In the genomic region with DNA sequence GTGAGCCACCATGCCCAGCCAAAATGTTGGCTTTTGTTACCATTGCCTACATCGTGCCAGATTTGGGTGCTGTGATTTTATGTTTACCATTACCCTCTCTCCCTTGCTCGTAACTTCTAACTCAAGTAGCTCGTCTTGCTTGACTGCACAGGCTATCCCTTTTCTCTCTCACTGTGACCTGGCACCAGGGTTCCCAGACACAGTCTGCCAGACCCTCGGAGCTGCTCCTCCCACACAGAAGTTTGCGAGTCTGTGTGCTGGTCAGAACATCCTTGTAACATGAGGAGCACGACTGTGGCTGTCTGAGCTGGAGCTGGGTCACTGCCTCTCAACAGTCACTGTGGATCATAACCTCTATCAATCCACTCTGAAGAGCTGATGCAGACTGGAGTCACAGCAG, we compare ENCODE assay signal across 17 cellular contexts.
DNase-seq lines count a peak whose midpoint lies in the region; FAIRE-seq and TF ChIP-seq lines count a peak whose summit lies in the region.
"Had no signal": no experiment of that assay in that cellular context is flagged by ENCODE, and none has a peak within 500 bp of the region (broad histone marks: within the 10 kb centered on the region; RNA-seq: fewer than 3 reads in every experiment).

No MANE protein-coding gene starts in this region.

- H3K27me3 ChIP-seq in thyroid gland, result no peaks in the 10 kb centered on the region

- FAIRE-seq in RCC 7860 (lab: Jason Lieb, UNC), result no peak
- FAIRE-seq: G401.6, GM12892, GM19239, K562 had no signal

- H3K4me2 ChIP-seq in OCI-LY7 (ENCODE audit: low read length), result no peak overlapping the region

- H3K27ac ChIP-seq in thyroid gland (no peak overlapping the region), OCI-LY7 (ENCODE audit: low read depth, low read length, poor library complexity, severe bottlenecking) (no peak overlapping the region)

- no TSS peak for BruUV-seq in OCI-LY7 (replicated peaks; lab: Mats Ljungman, UMichigan)

- no peaks in the 10 kb centered on the region for H4K20me1 ChIP-seq in OCI-LY7 (ENCODE audit: insufficient read depth, low read length)

- H3K4me1 ChIP-seq in thyroid gland (no peaks in the 10 kb centered on the region), OCI-LY7 (ENCODE audit: insufficient read depth, low read length, poor library complexity, severe bottlenecking) (no peaks in the 10 kb centered on the region)

- H3K4me3 ChIP-seq in thyroid gland (replicated peaks in 1 of 3) (no peak overlapping the region), OCI-LY7 (ENCODE audit: low read depth, low read length, poor library complexity, severe bottlenecking) (no peak overlapping the region)
- H3K4me3 ChIP-seq: K562 had no signal

- peak; percentile 44 for DNase-seq in DMS79 (lab: John Stamatoyannopoulos, UW)
- peak; percentile 33 for DNase-seq in RCC 7860 (ENCODE audit: low spot score)
- peak; percentile 76 for DNase-seq in islet precursor cell
- DNase-seq in thyroid gland, result peak; percentile 45 to 46
- DNase-seq in HCEC 1CT, result no peak
- DNase-seq in AG20443 (ENCODE audit: low spot score), result no peak
- no peak for DNase-seq in OCI-LY7 (ENCODE audit: low spot score)
- DNase-seq: ACHN; C1 segment of cervical spinal cord; Calu3; CD4-positive, alpha-beta T cell; DMS 273 treated with DMSO at 0.1 percent for 48 hours; EL had no signal

- no peak overlapping the region for H2AFZ ChIP-seq in OCI-LY7 (ENCODE audit: low read length)

- no peaks in the 10 kb centered on the region for H3K9me3 ChIP-seq in thyroid gland
- no peaks in the 10 kb centered on the region for H3K9me3 ChIP-seq in OCI-LY7 (ENCODE audit: low read length)

- WGBS in thyroid gland, 2 donors, result 20 to 37% methylated on average over 6 of the region's 6 CpGs

- no peaks in the 10 kb centered on the region for H3K9me2 ChIP-seq in OCI-LY7 (ENCODE audit: insufficient read depth, low read length)

- H3K36me3 ChIP-seq in thyroid gland (no peaks in the 10 kb centered on the region), OCI-LY7 (ENCODE audit: insufficient read depth, low read length) (no peaks in the 10 kb centered on the region)

- CTCF ChIA-PET in OCI-LY7 (lab: Charles Lee; ENCODE audit: unreplicated experiment), result no interaction called here

- intact Hi-C loops in thyroid gland (cut with DNase I) (no loop called here), OCI-LY7 (cut with micrococcal nuclease; ENCODE audit: unreplicated experiment) (no loop called here)

- TF ChIP-seq POLR2A in thyroid gland (IDR thresholded peaks at IDR 0.05), result no peak

- no peaks in the 10 kb centered on the region for H3K79me2 ChIP-seq in OCI-LY7 (ENCODE audit: insufficient read depth, low read depth, low read length)

- POLR2A ChIA-PET in OCI-LY7 (lab: Charles Lee), result no interaction called here

- TF ChIP-seq CTCF in thyroid gland (IDR thresholded peaks at IDR 0.05), result no peak
- TF ChIP-seq CTCF in OCI-LY7 (conservative IDR thresholded peaks at IDR 0.05; ENCODE audit: low read length), result no peak

Comparison
In these comparisons a context has a peak if more than half of its experiments do, and no peak if none do; other contexts are left out.
1. DNase-seq: peak in DMS79 (single experiment), RCC 7860 (single experiment), islet precursor cell (single experiment) and thyroid gland (2 of 2); none in HCEC 1CT (single experiment), AG20443 (single experiment) and OCI-LY7 (single experiment).